22 cellular contexts compared by ENCODE assay signal in genomic region chr16:89853306-89853993, GRCh38.
"Had no signal": no experiment of that assay in that cellular context is flagged by ENCODE, and none has a peak within 500 bp of the region (broad histone marks: within the 10 kb centered on the region; RNA-seq: fewer than 3 reads in every experiment).

No MANE protein-coding gene starts in this region.

- H3K36me3 ChIP-seq: left lung, tibial nerve, uterus had no signal

- H3K4me1 Mint-ChIP-seq: endodermal cell had no signal

- H3K27ac ChIP-seq: epithelial cell of prostate, foreskin keratinocyte, left lung, tibial nerve, uterus had no signal

- H3K4me3 ChIP-seq: left lung, tibial nerve, uterus had no signal

- ATAC-seq: activated CD4-positive, CD25-positive, alpha-beta regulatory T cell treated with anti-CD3 and anti-CD28 coated beads, Interleukin-2, amount 50 U/mL, for 24 hours; activated naive CD4-positive, alpha-beta T cell treated with anti-CD3 and anti-CD28 coated beads, Interleukin-2, amount 50 U/mL, for 72 hours; foreskin keratinocyte; left lung; naive thymus-derived CD4-positive, alpha-beta T cell; SK-N-SH treated with all-trans-retinoic acid at 6 μM for 48 hours; stimulated activated naive CD8-positive, alpha-beta T cell treated with anti-CD3 and anti-CD28 coated beads, Interleukin-15, Interleukin-2, amounts not matched to agents 100 U/mL and 50 U/mL, for 24 hours had no signal

- H3K27me3 ChIP-seq: foreskin keratinocyte, left lung, tibial nerve, uterus had no signal

- H3K4me1 ChIP-seq: foreskin keratinocyte, left lung, tibial nerve, uterus had no signal

- H3K27me3 Mint-ChIP-seq: naive thymus-derived CD4-positive, alpha-beta T cell had no signal

- H3K27ac Mint-ChIP-seq: activated naive CD4-positive, alpha-beta T cell treated with anti-CD3 and anti-CD28 coated beads, Interleukin-2, amount 50 U/mL, for 72 hours; endodermal cell had no signal

- DNase-seq: activated CD4-positive, alpha-beta T cell treated with anti-CD3 and anti-CD28 coated beads, Interleukin-2, amount 50 U/mL, for 1 hour; activated CD8-positive, alpha-beta memory T cell treated with anti-CD3 and anti-CD28 coated beads for 24 hours; activated CD8-positive, alpha-beta memory T cell treated with anti-CD3 and anti-CD28 coated beads, Interleukin-2, amount 50 U/mL, for 48 hours; activated gamma-delta T cell; activated T-cell treated with anti-CD3 and anti-CD28 coated beads, Interleukin-2, amount 50 U/mL, for 48 hours; dermis blood vessel endothelial cell; endodermal cell; foreskin keratinocyte; head of caudate nucleus; left lung; naive thymus-derived CD4-positive, alpha-beta T cell; retina; stimulated activated CD4-positive, alpha-beta T cell treated with anti-CD3 and anti-CD28 coated beads, Interleukin-2, amount 100 ng/mL, for 24 hours; stimulated activated naive CD8-positive, alpha-beta T cell treated with anti-CD3 and anti-CD28 coated beads, Interleukin-15, Interleukin-2, amounts not matched to agents 100 U/mL and 50 U/mL, for 24 hours; T-helper 1 cell; T-helper 9 cell; uterus had no signal

- H3K4me3 Mint-ChIP-seq: endodermal cell had no signal

- H3K9me3 Mint-ChIP-seq: activated naive CD4-positive, alpha-beta T cell treated with anti-CD3 and anti-CD28 coated beads, Interleukin-2, amount 50 U/mL, for 72 hours; endodermal cell; naive thymus-derived CD4-positive, alpha-beta T cell had no signal

- H3K9me3 ChIP-seq: left lung, tibial nerve, uterus had no signal

- H3K36me3 Mint-ChIP-seq: activated naive CD4-positive, alpha-beta T cell treated with anti-CD3 and anti-CD28 coated beads, Interleukin-2, amount 50 U/mL, for 72 hours; naive thymus-derived CD4-positive, alpha-beta T cell had no signal
